In the genomic region with DNA sequence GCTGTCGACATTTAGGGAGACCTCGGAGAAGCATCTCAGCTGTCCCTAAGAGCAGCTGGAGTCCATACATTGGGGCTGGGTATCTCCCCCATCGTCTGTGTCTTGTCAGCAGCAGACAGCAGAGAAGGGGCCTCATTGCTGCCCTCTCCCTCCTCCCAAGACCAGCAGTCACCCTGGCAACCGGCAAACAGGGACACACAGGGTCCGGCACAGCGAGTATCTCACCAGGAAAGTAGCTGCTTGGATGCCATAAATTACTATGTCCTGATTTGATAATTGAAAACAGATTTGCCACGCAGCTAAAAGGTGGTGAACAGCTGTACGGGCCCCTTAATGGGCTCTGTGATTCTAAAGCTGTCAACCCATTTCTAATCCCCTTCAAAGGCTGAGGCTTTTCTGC, we compare ENCODE assay signal across 11 cellular contexts.
DNase-seq lines count a peak whose midpoint lies in the region; ATAC-seq and TF ChIP-seq lines count a peak whose summit lies in the region.
"Had no signal": no experiment of that assay in that cellular context is flagged by ENCODE, and none has a peak within 500 bp of the region (broad histone marks: within the 10 kb centered on the region; RNA-seq: fewer than 3 reads in every experiment).

No MANE protein-coding gene starts in this region.

- H3K36me3 ChIP-seq in BJ (ENCODE audit: control insufficient read depth, insufficient read depth, low read length) (peaks cover 17% of the 10 kb centered on the region), aorta (ENCODE audit: control insufficient read depth in 1 of 2, insufficient read depth in 2 of 2, low read length in 1 of 2) (peaks cover 5 to 10% of the 10 kb centered on the region in 2 donors)

- ATAC-seq in left lobe of liver = no peak
- no peak for ATAC-seq in aorta (ENCODE audit: low FRiP score)

- no peak overlapping the region for H3K4me3 ChIP-seq in BJ (ENCODE audit: low read depth, low read length)
- H3K4me3 ChIP-seq in aorta (ENCODE audit: low read length in 2 of 2) = no peak overlapping the region

- peak overlapping the region in 1 of 2 donors; percentile 47 for H3K27ac ChIP-seq in aorta (ENCODE audit: low read depth in 1 of 2, low read length in 2 of 2)

- TF ChIP-seq CTCF in BJ (IDR thresholded peaks at IDR 0.05; ENCODE audit: insufficient read depth, low read depth, low read length) (no peak), nephron progenitor cell (IDR thresholded peaks at IDR 0.05) (no peak)

- H3K27ac Mint-ChIP-seq in nephron progenitor cell = peak overlapping the region; percentile 84
- H3K27ac Mint-ChIP-seq: IgD-negative memory B cell had no signal

- H3K9me3 ChIP-seq in aorta (ENCODE audit: control insufficient read depth, low read length) = no peaks in the 10 kb centered on the region

- H3K27me3 ChIP-seq in BJ (ENCODE audit: control insufficient read depth, insufficient read depth, low read length) (no peaks in the 10 kb centered on the region), aorta (ENCODE audit: control insufficient read depth in 1 of 2, insufficient read depth in 2 of 2, low read length in 1 of 2) (no peaks in the 10 kb centered on the region)

- CTCF ChIA-PET in BJ (lab: Yijun Ruan, JAX) = interaction anchor here (0.8 to 1.6 kb wide), 4 partner anchors 14 to 297 kb away, joined by 3 to 5 read pairs (median 4); no protein-coding TSS in a partner anchor

- H3K36me3 Mint-ChIP-seq in nephron progenitor cell (ENCODE audit: low read depth) = no peaks in the 10 kb centered on the region

- POLR2A ChIA-PET in BJ (lab: Charles Lee) = interaction anchor here (0.6 kb wide), 1 partner anchor 44 kb away, joined by 5 read pairs; no protein-coding TSS in a partner anchor

- H3K9me3 Mint-ChIP-seq in nephron progenitor cell = no peaks in the 10 kb centered on the region
- H3K9me3 Mint-ChIP-seq: IgD-negative memory B cell, naive B cell had no signal

- H3K4me1 Mint-ChIP-seq in nephron progenitor cell = peaks cover 20% of the 10 kb centered on the region

- H3K4me1 ChIP-seq in aorta (ENCODE audit: control insufficient read depth in 1 of 2, insufficient read depth in 2 of 2, low read length in 2 of 2) = peaks cover 0 to 3% of the 10 kb centered on the region in 2 donors

- peak; percentile 42 for DNase-seq in BJ (ENCODE audit: low read depth)
- peak in 2 of 3 experiments; percentile 78 to 97 for DNase-seq in NCI-H1417 (lab: John Stamatoyannopoulos, UW)
- peak; percentile 71 for DNase-seq in dedifferentiated amniotic fluid mesenchymal stem cell (ENCODE audit: extremely low spot score)
- DNase-seq in nephron progenitor cell = peak; percentile 65
- DNase-seq in left lobe of liver (ENCODE audit: low spot score) = no peak
- no peak for DNase-seq in aorta
- DNase-seq in SIG-M5 treated with dmso at 0.1 percent for 504 hours (lab: John Stamatoyannopoulos, UW; ENCODE audit: unreplicated experiment) = no peak
- DNase-seq in posterior vena cava (ENCODE audit: low spot score) = no peak
- DNase-seq: naive B cell, SW 1271 had no signal

- H3K4me3 Mint-ChIP-seq in nephron progenitor cell = no peak overlapping the region
- H3K4me3 Mint-ChIP-seq: IgD-negative memory B cell, naive B cell had no signal

- intact Hi-C loops in aorta (cut with DNase I) (no loop called here), posterior vena cava (cut with DNase I) (no loop called here)

- H3K27me3 Mint-ChIP-seq in nephron progenitor cell (ENCODE audit: low read depth, poor library complexity) = no peaks in the 10 kb centered on the region
- H3K27me3 Mint-ChIP-seq: IgD-negative memory B cell, naive B cell had no signal

- WGBS in aorta, 2 donors = 25 to 36% methylated on average over 8 of the region's 8 CpGs

Comparison
In these comparisons a context has a peak if more than half of its experiments do, and no peak if none do; other contexts are left out.
1. DNase-seq: peak in BJ (single experiment), NCI-H1417 (2 of 3), dedifferentiated amniotic fluid mesenchymal stem cell (single experiment) and nephron progenitor cell (single experiment); none in left lobe of liver (single experiment), aorta (0 of 2), SIG-M5 treated with dmso at 0.1 percent for 504 hours (single experiment) and posterior vena cava (single experiment).